ENCODE assay signal across 8 cellular contexts in genomic region chr1:39691383-39692151, GRCh38. TPM values are rescaled to one million over a fixed set of nuclear protein-coding genes. Genes with fewer than 3 reads are reported as not detected.
DNase-seq lines count a peak whose midpoint lies in the region; ATAC-seq and FAIRE-seq lines count a peak whose summit lies in the region.

HPCAL4 (minus strand) TSS chr1:39691433; CDS start chr1:39684603, 6,830 bp downstream.

- H3K4me3 ChIP-seq in neuronal stem cell (ENCODE audit: low read length in 2 of 2) (peak within 1 kb of the TSS; percentile 53 to 61), stomach smooth muscle (ENCODE audit: low read length in 2 of 2) (peak within 1 kb of the TSS; percentile 59 to 69)

- H3K9me3 ChIP-seq in neuronal stem cell (replicated peaks in 1 of 2; ENCODE audit: control insufficient read depth in 2 of 2, insufficient read depth in 1 of 2, low read depth in 1 of 2, low read length in 2 of 2) (peaks cover 0 to 3% of the 10 kb centered on the region in 2 donors), stomach smooth muscle (ENCODE audit: control insufficient read depth in 2 of 2, low read length in 2 of 2) (no peaks in the 10 kb centered on the region)

- H4K91ac ChIP-seq in neuronal stem cell (ENCODE audit: low read depth, low read length, poor library complexity), result no peak within 1 kb of the TSS

- H3K36me3 ChIP-seq in neuronal stem cell (replicated peaks in 1 of 2; ENCODE audit: control insufficient read depth in 2 of 2, insufficient read depth in 2 of 2, low read length in 2 of 2), result no peaks in the 10 kb centered on the region
- no peaks in the 10 kb centered on the region for H3K36me3 ChIP-seq in stomach smooth muscle (ENCODE audit: control insufficient read depth in 2 of 2, insufficient read depth in 2 of 2, low read length in 2 of 2)

- H3K27ac ChIP-seq in neuronal stem cell (replicated peaks; ENCODE audit: low read length), result no peak within 1 kb of the TSS
- no peak within 1 kb of the TSS for H3K27ac ChIP-seq in stomach smooth muscle (ENCODE audit: low read length)

- H3K23ac ChIP-seq in neuronal stem cell (ENCODE audit: low read depth, low read length, poor library complexity), result peak within 1 kb of the TSS; percentile 78

- H2AFZ ChIP-seq in neuronal stem cell (ENCODE audit: low read length), result peak within 1 kb of the TSS; percentile 96

- no peak within 1 kb of the TSS for H2BK5ac ChIP-seq in neuronal stem cell (ENCODE audit: low read length)

- H3K27me3 ChIP-seq in neuronal stem cell (ENCODE audit: control insufficient read depth in 3 of 3, insufficient read depth in 3 of 3, low read depth in 1 of 3, low read length in 3 of 3) (peaks cover 9 to 81% (median 76%) of the 10 kb centered on the region in 3 experiments), stomach smooth muscle (ENCODE audit: control insufficient read depth in 1 of 2, insufficient read depth in 2 of 2, low read length in 2 of 2) (peaks cover 44 to 48% of the 10 kb centered on the region in 2 donors)

- H2BK120ac ChIP-seq in neuronal stem cell (ENCODE audit: low read depth, low read length), result no peak within 1 kb of the TSS

- H3K4me2 ChIP-seq in neuronal stem cell (ENCODE audit: insufficient read depth, low read length, poor library complexity, severe bottlenecking), result peak within 1 kb of the TSS; percentile 76

- H3K18ac ChIP-seq in neuronal stem cell (ENCODE audit: low read length), result peak within 1 kb of the TSS; percentile 74

- H3K4me1 ChIP-seq in neuronal stem cell (ENCODE audit: control insufficient read depth in 2 of 2, insufficient read depth in 1 of 2, low read depth in 1 of 2, low read length in 2 of 2) (peaks cover 17 to 24% of the 10 kb centered on the region in 2 donors), stomach smooth muscle (ENCODE audit: control insufficient read depth, insufficient read depth, low read length) (peaks cover 22% of the 10 kb centered on the region)

- no peak within 1 kb of the TSS for H2BK12ac ChIP-seq in neuronal stem cell (ENCODE audit: low read length)

- peak; percentile 88 for DNase-seq in COR-L47 (lab: John Stamatoyannopoulos, UW)
- peak; percentile 85 for DNase-seq in LoVo (ENCODE audit: low spot score)
- peak; percentile 65 for DNase-seq in SHP77 treated with DMSO at 0.1 percent for 48 hours (lab: John Stamatoyannopoulos, UW)
- DNase-seq in activated naive CD4-positive, alpha-beta T cell (lab: John Stamatoyannopoulos, UW), result peak in 3 of 4 experiments; percentile 59 to 85 (median 78)
- DNase-seq in frontal cortex (ENCODE audit: low spot score in 2 of 2), result peak; percentile 72 to 80
- peak; percentile 93 for DNase-seq in neuronal stem cell (ENCODE audit: low spot score)

- H2AK5ac ChIP-seq in neuronal stem cell (ENCODE audit: low read depth, low read length), result peak within 1 kb of the TSS; percentile 57

- H4K8ac ChIP-seq in neuronal stem cell (ENCODE audit: low read depth, low read length), result no peak within 1 kb of the TSS

- no peak for FAIRE-seq in frontal cortex (lab: Jason Lieb, UNC)

- peak within 1 kb of the TSS; percentile 85 for H3K14ac ChIP-seq in neuronal stem cell (ENCODE audit: low read length)

- peak within 1 kb of the TSS; percentile 65 for H2BK15ac ChIP-seq in neuronal stem cell (ENCODE audit: low read length)

- peak within 1 kb of the TSS; percentile 9 for H3K9ac ChIP-seq in neuronal stem cell (ENCODE audit: low read depth, low read length, poor library complexity)
- H3K9ac ChIP-seq in stomach smooth muscle (ENCODE audit: low read length in 2 of 2), result no peak within 1 kb of the TSS

- ATAC-seq in GM21619 (IDR thresholded peaks at IDR 0.05; ENCODE audit: unreplicated experiment), result peak; percentile 94

- H3K79me1 ChIP-seq in neuronal stem cell (ENCODE audit: low read depth, low read length), result no peaks in the 10 kb centered on the region

- H3K4ac ChIP-seq in neuronal stem cell (ENCODE audit: low read length), result no peak within 1 kb of the TSS

- no CpG with 5 or more reads among the region's 47 CpGs for WGBS in neuronal stem cell (ENCODE audit: extremely low coverage in 2 of 2, insufficient read length in 2 of 2, insufficient replicate concordance in 1 of 2), 2 donors

RNA-seq across cellular contexts. Expression of gene HPCAL4, which starts in this region (rescaled TPM):
- total RNA-seq in frontal cortex, result 75.4 TPM
- 0.18 TPM for polyA plus RNA-seq in neuronal stem cell (2013, experiment 1 of 2)
- 0.11 TPM for polyA plus RNA-seq in neuronal stem cell (2013, experiment 2 of 2)
